1 cellular context compared by ENCODE assay signal in the genomic region with DNA sequence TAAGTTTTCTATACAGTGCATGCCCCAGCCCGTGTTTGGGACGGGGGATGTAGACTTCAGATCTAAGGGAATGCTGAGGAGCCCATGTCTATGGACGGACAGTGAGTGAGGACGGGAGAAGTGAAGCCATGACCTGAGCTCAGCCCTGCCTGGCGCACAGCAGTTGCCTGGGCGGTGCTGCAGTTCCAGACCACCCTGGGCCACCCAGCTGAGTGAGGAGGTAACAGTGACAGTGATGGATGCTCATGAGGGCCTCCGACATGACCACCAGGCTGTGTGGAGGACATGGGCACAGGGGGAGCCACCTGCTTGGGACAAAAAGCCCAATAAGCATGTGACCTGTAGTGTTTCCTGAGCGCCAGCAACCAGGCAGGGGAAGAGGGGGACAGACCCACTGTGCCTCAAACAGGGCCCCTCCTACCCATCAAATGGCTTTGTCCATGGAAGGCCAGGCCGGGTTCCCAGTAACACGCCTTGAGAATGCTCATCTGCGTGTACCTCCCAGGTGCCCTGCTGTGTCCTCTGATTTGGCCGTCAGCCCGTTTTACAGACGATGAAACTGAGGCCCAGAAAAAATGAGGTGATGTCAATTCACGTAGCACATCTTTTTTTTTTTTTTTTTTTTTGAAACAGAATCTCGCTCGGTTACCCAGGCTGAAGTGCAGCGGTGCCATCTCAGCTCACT.
A peak's percentile ranks its signal among the peaks of the same experiment; 100 is the strongest.
TF ChIP-seq lines count a peak whose summit lies in the region.

No MANE protein-coding gene starts in this region.

TF ChIP-seq in HepG2, 621 proteins besides CTCF, POLR2A, EP300 and RAD21:
- TF ChIP-seq SMC3 (IDR thresholded peaks at IDR 0.05; ENCODE audit: low read length), result no peak
- peak; percentile 83 for TF ChIP-seq ZNF629 (CRISPR knock-in tag; conservative IDR thresholded peaks at IDR 0.05)
